26 cellular contexts compared by ENCODE assay signal in genomic region chr5:179893958-179894895, GRCh38.
"Had no signal": no experiment of that assay in that cellular context is flagged by ENCODE, and none has a peak within 500 bp of the region (broad histone marks: within the 10 kb centered on the region; RNA-seq: fewer than 3 reads in every experiment).

No MANE protein-coding gene starts in this region.

- ATAC-seq: activated naive CD4-positive, alpha-beta T cell treated with anti-CD3 and anti-CD28 coated beads, Interleukin-2, amount 50 U/mL, for 72 hours; activated naive CD8-positive, alpha-beta T cell treated with anti-CD3 and anti-CD28 coated beads, Interleukin-2, amount 50 U/mL, for 24 hours; activated T-cell treated with anti-CD3 and anti-CD28 coated beads, Interleukin-2, amount 50 U/mL, for 4 hours had no signal

- H3K27ac Mint-ChIP-seq: activated B cell treated with CpG ODN at 0.5 μM for 24 hours; activated CD4-positive, alpha-beta T cell treated with anti-CD3 and anti-CD28 coated beads, Interleukin-2, amount 10 ng/mL, durations not matched to agents 24 days and 14 days; activated naive CD4-positive, alpha-beta T cell treated with anti-CD3 and anti-CD28 coated beads, Interleukin-2, amount 50 U/mL, for 72 hours; activated naive CD8-positive, alpha-beta T cell treated with anti-CD3 and anti-CD28 coated beads, Interleukin-2, amount 50 U/mL, for 24 hours; T-helper 1 cell treated with Interleukin-12 subunit alpha and Interleukin-12 subunit beta and Interleukin-4 antibody, amounts not matched to agents 30 μg/mL and 1 μg/mL, for 36 hours had no signal

- DNase-seq: activated B cell treated with CpG ODN at 0.5 μM for 24 hours; activated CD4-positive, alpha-beta T cell treated with anti-CD3 and anti-CD28 coated beads for 1 hour; activated CD4-positive, alpha-beta T cell treated with anti-CD3 and anti-CD28 coated beads, Interleukin-2, amount 10 ng/mL, durations not matched to agents 24 days and 14 days; activated CD4-positive, alpha-beta T cell treated with anti-CD3 and anti-CD28 coated beads, Interleukin-2, amount 50 U/mL, for 48 hours; activated effector memory CD4-positive, alpha-beta T cell treated with anti-CD3 and anti-CD28 coated beads, Interleukin-2, amount 50 U/mL, for 16 hours; activated naive CD4-positive, alpha-beta T cell treated with Interleukin-2 at 50 U/mL for 16 hours; activated naive CD8-positive, alpha-beta T cell treated with anti-CD3 and anti-CD28 coated beads, Interleukin-2, amount 50 U/mL, for 24 hours; activated T-cell treated with anti-CD3 and anti-CD28 coated beads, Interleukin-2, amount 50 U/mL, for 4 hours; amniotic stem cell; Kasumi-1; KBM-7; NCI-H1092 treated with DMSO at 0.1 percent for 48 hours; NCI-H1417 treated with DMSO at 0.1 percent for 48 hours; NCI-H1694; NCI-H2029; NCI-H2107; NCI-H2171 treated with DMSO at 0.1 percent for 48 hours; NCI-H345; NCI-H510A; NCI-H526 treated with DMSO at 0.1 percent for 48 hours; SHP77 treated with DMSO at 0.1 percent for 48 hours had no signal

- H3K27ac ChIP-seq: Peyer's patch had no signal

- H3K4me1 ChIP-seq: Peyer's patch had no signal

- H3K4me3 Mint-ChIP-seq: activated B cell treated with CpG ODN at 0.5 μM for 24 hours; activated CD4-positive, alpha-beta T cell treated with anti-CD3 and anti-CD28 coated beads, Interleukin-2, amount 10 ng/mL, durations not matched to agents 24 days and 14 days; activated naive CD8-positive, alpha-beta T cell treated with anti-CD3 and anti-CD28 coated beads, Interleukin-2, amount 50 U/mL, for 24 hours; activated T-cell treated with anti-CD3 and anti-CD28 coated beads, Interleukin-2, amount 50 U/mL, for 4 hours; brain; central memory CD8-positive, alpha-beta T cell; T-helper 1 cell treated with Interleukin-12 subunit alpha and Interleukin-12 subunit beta and Interleukin-4 antibody, amounts not matched to agents 30 μg/mL and 1 μg/mL, for 36 hours had no signal

- H3K4me3 ChIP-seq: Peyer's patch had no signal

- H3K4me1 Mint-ChIP-seq: activated B cell treated with CpG ODN at 0.5 μM for 24 hours; activated CD4-positive, alpha-beta T cell treated with anti-CD3 and anti-CD28 coated beads, Interleukin-2, amount 10 ng/mL, durations not matched to agents 24 days and 14 days; activated naive CD8-positive, alpha-beta T cell treated with anti-CD3 and anti-CD28 coated beads, Interleukin-2, amount 50 U/mL, for 24 hours; brain; central memory CD8-positive, alpha-beta T cell had no signal

- H3K27me3 Mint-ChIP-seq: activated B cell treated with CpG ODN at 0.5 μM for 24 hours; activated CD4-positive, alpha-beta T cell treated with anti-CD3 and anti-CD28 coated beads, Interleukin-2, amount 10 ng/mL, durations not matched to agents 24 days and 14 days; activated naive CD8-positive, alpha-beta T cell treated with anti-CD3 and anti-CD28 coated beads, Interleukin-2, amount 50 U/mL, for 24 hours; brain; central memory CD8-positive, alpha-beta T cell had no signal

- H3K9me3 Mint-ChIP-seq: activated B cell treated with CpG ODN at 0.5 μM for 24 hours; activated CD4-positive, alpha-beta T cell treated with anti-CD3 and anti-CD28 coated beads, Interleukin-2, amount 10 ng/mL, durations not matched to agents 24 days and 14 days; activated naive CD4-positive, alpha-beta T cell treated with anti-CD3 and anti-CD28 coated beads, Interleukin-2, amount 50 U/mL, for 72 hours; activated naive CD8-positive, alpha-beta T cell treated with anti-CD3 and anti-CD28 coated beads, Interleukin-2, amount 50 U/mL, for 24 hours; activated T-cell treated with anti-CD3 and anti-CD28 coated beads, Interleukin-2, amount 50 U/mL, for 4 hours; brain; central memory CD8-positive, alpha-beta T cell; T-helper 1 cell treated with Interleukin-12 subunit alpha and Interleukin-12 subunit beta and Interleukin-4 antibody, amounts not matched to agents 30 μg/mL and 1 μg/mL, for 36 hours had no signal

- H3K27me3 ChIP-seq: Peyer's patch had no signal

- H3K9me3 ChIP-seq: Peyer's patch had no signal
